In the genomic region with DNA sequence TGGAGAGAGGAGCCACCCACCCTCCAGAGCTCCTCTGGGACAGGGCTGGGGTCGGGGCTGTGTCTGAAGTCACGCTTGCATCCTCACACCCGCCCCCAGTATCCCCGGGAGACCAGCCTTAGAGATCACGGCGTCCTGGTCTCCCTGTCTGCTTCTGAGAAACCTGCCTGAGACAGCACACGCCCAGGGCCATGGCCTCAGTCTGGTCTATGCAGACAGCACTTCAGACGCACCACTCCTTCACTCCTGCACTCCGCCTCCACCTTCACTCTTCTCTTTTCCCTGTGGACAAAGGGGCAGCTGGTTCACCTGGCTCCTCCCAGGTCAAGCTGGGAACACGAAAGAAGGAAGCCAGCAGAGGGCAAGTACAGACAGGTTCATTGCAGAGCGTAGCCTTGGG, we compare ENCODE assay signal across 14 cellular contexts.
DNase-seq lines count a peak whose midpoint lies in the region; ATAC-seq, FAIRE-seq and TF ChIP-seq lines count a peak whose summit lies in the region.
"Had no signal": no experiment of that assay in that cellular context is flagged by ENCODE, and none has a peak within 500 bp of the region (broad histone marks: within the 10 kb centered on the region; RNA-seq: fewer than 3 reads in every experiment).

No MANE protein-coding gene starts in this region.

- H3K4me1 ChIP-seq in BE2C: peaks cover 49% of the 10 kb centered on the region

- no peaks in the 10 kb centered on the region for H3K27me3 ChIP-seq in BE2C
- no peaks in the 10 kb centered on the region for H3K27me3 ChIP-seq in brain microvascular endothelial cell (replicated peaks)

- intact Hi-C loops in natural killer cell (cut with micrococcal nuclease): no loop called here

- peak; percentile 36 for FAIRE-seq in HTR-8/SVneo (lab: Jason Lieb, UNC)

- H3K27ac Mint-ChIP-seq in nephron: peak overlapping the region; percentile 35 to 59 (median 45)
- H3K27ac Mint-ChIP-seq in natural killer cell: no peak overlapping the region
- no peak overlapping the region for H3K27ac Mint-ChIP-seq in activated T-cell treated with anti-CD3 and anti-CD28 coated beads, Interleukin-2, amount 50 U/mL, for 72 hours
- H3K27ac Mint-ChIP-seq: activated T-helper 1 cell treated with anti-CD3 and anti-CD28 coated beads, Interleukin-12 subunit alpha, Interleukin-12 subunit beta, Interleukin-2, Interleukin-4 antibody, amounts not matched to agents 30 ng/mL and 10 ng/mL and 1 ng/mL, durations not matched to agents 14 hours and 24 hours and 36 hours; stimulated activated naive CD8-positive, alpha-beta T cell treated with anti-CD3 and anti-CD28 coated beads, Interleukin-15, Interleukin-2, amounts not matched to agents 100 ng/mL and 50 ng/mL, for 24 hours had no signal

- in situ Hi-C loops in brain microvascular endothelial cell (cut with HindIII; ENCODE audit: low pct_ligation_motif_present, low sequenced_read_pairs): no loop called here

- H3K36me3 ChIP-seq in BE2C (no peaks in the 10 kb centered on the region), brain microvascular endothelial cell (replicated peaks) (no peaks in the 10 kb centered on the region)

- H3K4me3 Mint-ChIP-seq in nephron: no peak overlapping the region
- no peak overlapping the region for H3K4me3 Mint-ChIP-seq in natural killer cell
- no peak overlapping the region for H3K4me3 Mint-ChIP-seq in activated T-cell treated with anti-CD3 and anti-CD28 coated beads, Interleukin-2, amount 50 U/mL, for 72 hours
- H3K4me3 Mint-ChIP-seq: activated T-helper 1 cell treated with anti-CD3 and anti-CD28 coated beads, Interleukin-12 subunit alpha, Interleukin-12 subunit beta, Interleukin-2, Interleukin-4 antibody, amounts not matched to agents 30 ng/mL and 10 ng/mL and 1 ng/mL, durations not matched to agents 14 hours and 24 hours and 36 hours; stimulated activated naive CD8-positive, alpha-beta T cell treated with anti-CD3 and anti-CD28 coated beads, Interleukin-15, Interleukin-2, amounts not matched to agents 100 ng/mL and 50 ng/mL, for 24 hours had no signal

- peaks cover 6% of the 10 kb centered on the region for H3K36me3 Mint-ChIP-seq in nephron (ENCODE audit: low read depth)
- no peaks in the 10 kb centered on the region for H3K36me3 Mint-ChIP-seq in natural killer cell
- no peaks in the 10 kb centered on the region for H3K36me3 Mint-ChIP-seq in activated T-cell treated with anti-CD3 and anti-CD28 coated beads, Interleukin-2, amount 50 U/mL, for 72 hours (ENCODE audit: insufficient read depth in 2 of 2)

- TF ChIP-seq CTCF in BE2C (IDR thresholded peaks at IDR 0.05; ENCODE audit: low read depth, low read length) (no peak), brain microvascular endothelial cell (IDR thresholded peaks at IDR 0.05; ENCODE audit: low read depth, low read length, missing control alignments) (no peak), nephron (IDR thresholded peaks at IDR 0.05; ENCODE audit: unreplicated experiment in 3 of 3) (no peak), natural killer cell (IDR thresholded peaks at IDR 0.05) (no peak)

- H3K9me3 ChIP-seq in BE2C: no peaks in the 10 kb centered on the region

- H3K4me3 ChIP-seq in BE2C (ENCODE audit: low read depth, low read length) (no peak overlapping the region), brain microvascular endothelial cell (ENCODE audit: low read depth, low read length) (no peak overlapping the region)

- H3K4me1 Mint-ChIP-seq in nephron (peaks cover 67% of the 10 kb centered on the region), natural killer cell (no peaks in the 10 kb centered on the region)
- no peaks in the 10 kb centered on the region for H3K4me1 Mint-ChIP-seq in activated T-cell treated with anti-CD3 and anti-CD28 coated beads, Interleukin-2, amount 50 U/mL, for 72 hours (ENCODE audit: low read depth)

- ATAC-seq in HG03442 (IDR thresholded peaks at IDR 0.05; ENCODE audit: unreplicated experiment): no peak
- ATAC-seq in natural killer cell: no peak
- ATAC-seq in GM18517 (IDR thresholded peaks at IDR 0.05; ENCODE audit: unreplicated experiment): no peak
- no peak for ATAC-seq in activated T-cell treated with anti-CD3 and anti-CD28 coated beads, Interleukin-2, amount 50 U/mL, for 72 hours (replicated peaks in 1 of 2)

- no peaks in the 10 kb centered on the region for H3K9me3 Mint-ChIP-seq in nephron
- H3K9me3 Mint-ChIP-seq in natural killer cell: no peaks in the 10 kb centered on the region
- no peaks in the 10 kb centered on the region for H3K9me3 Mint-ChIP-seq in activated T-cell treated with anti-CD3 and anti-CD28 coated beads, Interleukin-2, amount 50 U/mL, for 72 hours
- H3K9me3 Mint-ChIP-seq: activated T-helper 1 cell treated with anti-CD3 and anti-CD28 coated beads, Interleukin-12 subunit alpha, Interleukin-12 subunit beta, Interleukin-2, Interleukin-4 antibody, amounts not matched to agents 30 ng/mL and 10 ng/mL and 1 ng/mL, durations not matched to agents 14 hours and 24 hours and 36 hours; stimulated activated naive CD8-positive, alpha-beta T cell treated with anti-CD3 and anti-CD28 coated beads, Interleukin-15, Interleukin-2, amounts not matched to agents 100 ng/mL and 50 ng/mL, for 24 hours had no signal

- DNase-seq in BE2C: peak; percentile 57
- no peak for DNase-seq in HTR-8/SVneo (ENCODE audit: insufficient read length, low spot score)
- no peak for DNase-seq in brain microvascular endothelial cell
- no peak for DNase-seq in natural killer cell
- no peak for DNase-seq in activated T-cell treated with anti-CD3 and anti-CD28 coated beads, Interleukin-2, amount 50 U/mL, for 72 hours
- DNase-seq: activated CD4-positive, alpha-beta T cell treated with anti-CD3 and anti-CD28 coated beads, Interleukin-2, amount 50 U/mL, for 48 hours; dermis blood vessel endothelial cell; NCI-H526 treated with DMSO at 0.1 percent for 48 hours; T1000 had no signal

- H3K27me3 Mint-ChIP-seq in nephron (ENCODE audit: low read depth): peaks cover 12% of the 10 kb centered on the region
- H3K27me3 Mint-ChIP-seq in natural killer cell (ENCODE audit: low read depth in 2 of 2): peaks cover 0 to 8% of the 10 kb centered on the region in 2 donors
- H3K27me3 Mint-ChIP-seq in activated T-cell treated with anti-CD3 and anti-CD28 coated beads, Interleukin-2, amount 50 U/mL, for 72 hours (ENCODE audit: low read depth): no peaks in the 10 kb centered on the region
- H3K27me3 Mint-ChIP-seq: stimulated activated naive CD8-positive, alpha-beta T cell treated with anti-CD3 and anti-CD28 coated beads, Interleukin-15, Interleukin-2, amounts not matched to agents 100 ng/mL and 50 ng/mL, for 24 hours had no signal

- peak overlapping the region; percentile 98 for H3K27ac ChIP-seq in brain microvascular endothelial cell

Comparison
In these comparisons a context has a peak if more than half of its experiments do, and no peak if none do; other contexts are left out.
1. H3K27ac Mint-ChIP-seq: peak in nephron (3 of 3); none in natural killer cell (0 of 2) and activated T-cell treated with anti-CD3 and anti-CD28 coated beads, Interleukin-2, amount 50 U/mL, for 72 hours (single experiment).